4 cellular contexts compared by ENCODE assay signal in the genomic region with DNA sequence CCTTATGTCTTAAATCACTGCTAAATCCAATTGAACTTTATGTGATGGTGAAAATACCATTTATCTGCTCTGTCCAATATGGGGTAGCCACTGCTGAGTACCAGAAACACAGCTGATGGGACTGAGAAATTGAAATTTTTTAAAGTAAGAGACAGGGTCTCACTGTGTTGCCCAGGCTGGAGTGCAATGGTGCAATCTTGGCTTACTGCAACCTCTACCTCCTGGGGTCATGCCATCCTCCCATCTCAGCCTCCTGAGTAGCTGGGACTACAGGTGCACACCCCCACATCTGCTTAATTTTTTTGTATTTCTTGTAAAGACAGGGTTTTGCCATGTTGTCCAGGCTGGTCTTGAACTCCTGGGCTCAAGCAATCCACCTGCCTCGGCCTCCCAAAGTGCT.
TF ChIP-seq lines count a peak whose summit lies in the region.

No MANE protein-coding gene starts in this region.

TF ChIP-seq in HEK293, 187 proteins besides CTCF, POLR2A, EP300 and RAD21:
- TF ChIP-seq ZNF121 (tag by site-specific recombination; IDR thresholded peaks at IDR 0.05), result peak; percentile 66; the same call in 1 of the 2 replicates

TF ChIP-seq in WTC11, 78 proteins besides CTCF, POLR2A, EP300 and RAD21:
- peak; percentile 83 for TF ChIP-seq ZNF121 (CRISPR knock-in tag; IDR thresholded peaks at IDR 0.05)

TF ChIP-seq in H1, 55 proteins besides CTCF, POLR2A, EP300 and RAD21:
- peak; percentile 17; the same call in 1 of the 2 replicates for TF ChIP-seq POLR2AphosphoS5 (IDR thresholded peaks at IDR 0.05; ENCODE audit: low read depth, low read length)

TF ChIP-seq in HepG2, 621 proteins besides CTCF, POLR2A, EP300 and RAD21:
- 0 out of 2 replicates have a peak, but pooled peaks have one; percentile 17 for TF ChIP-seq POLR2AphosphoS5 (IDR thresholded peaks at IDR 0.05; ENCODE audit: low read depth, low read length)
- peak; percentile 71 for TF ChIP-seq ZNF121 (CRISPR knock-in tag; IDR thresholded peaks at IDR 0.05)
TF ChIP-seq in HepG2: peak in this region for 2; not testable (repeated sequence) for 619.
